ENCODE assay signal across 14 cellular contexts in the genomic region with DNA sequence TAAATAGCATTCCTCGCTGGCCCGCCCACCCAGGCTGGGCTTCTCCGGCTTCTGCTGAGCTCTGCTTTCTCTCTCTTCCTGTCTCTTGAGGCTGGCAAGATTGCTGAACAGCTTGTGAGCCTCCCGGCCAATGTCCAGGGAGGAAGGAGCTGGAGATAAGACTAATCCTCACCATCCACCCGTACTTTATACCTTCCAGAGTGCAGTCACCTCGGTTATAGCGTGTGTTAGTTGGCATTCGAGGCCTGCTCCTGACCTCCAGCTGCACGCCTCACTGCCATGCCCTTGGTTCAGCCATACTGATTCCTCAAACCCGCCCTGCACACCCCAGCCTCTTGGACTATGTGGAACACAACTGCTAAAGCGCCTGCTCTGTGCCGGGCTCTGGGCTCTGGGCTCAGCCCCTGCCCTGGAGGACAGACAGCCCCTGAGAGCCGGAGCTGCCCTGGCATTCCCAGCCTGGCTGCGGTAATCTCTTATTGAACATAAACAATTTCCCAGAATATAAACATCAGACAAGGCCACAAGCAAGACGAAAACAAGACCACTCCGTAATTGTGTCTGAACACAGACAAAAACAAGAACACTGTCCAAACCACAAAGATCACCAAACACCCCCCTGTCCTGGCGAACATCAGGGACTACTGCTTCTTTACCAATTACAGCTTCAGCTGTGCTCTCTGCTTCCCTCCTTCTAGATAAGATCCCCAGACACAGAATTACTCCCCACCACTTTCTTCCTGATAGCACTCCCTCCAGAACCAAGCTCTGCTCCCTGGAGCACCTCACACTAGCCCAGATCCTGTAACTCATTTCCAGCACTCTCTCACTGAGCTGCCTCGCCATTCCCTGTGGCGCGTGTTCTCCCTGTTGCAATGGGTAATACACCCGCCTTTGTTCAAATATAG. TPM values are rescaled to one million over a fixed set of nuclear protein-coding genes. Genes with fewer than 3 reads are reported as not detected.
DNase-seq lines count a peak whose midpoint lies in the region; ATAC-seq and TF ChIP-seq lines count a peak whose summit lies in the region.
"Had no signal": no experiment of that assay in that cellular context is flagged by ENCODE, and none has a peak within 500 bp of the region (broad histone marks: within the 10 kb centered on the region; RNA-seq: fewer than 3 reads in every experiment).

No MANE protein-coding gene starts in this region.

- H3K9me3 ChIP-seq in aorta (ENCODE audit: control insufficient read depth, low read length): no peaks in the 10 kb centered on the region

- H3K36me3 ChIP-seq in aorta (ENCODE audit: control insufficient read depth in 1 of 2, insufficient read depth in 2 of 2, low read length in 1 of 2): no peaks in the 10 kb centered on the region

- intact Hi-C loops in aorta (cut with DNase I): loop anchor here in 1 of 2 donors (5.0 kb wide), 1 partner anchor 52 kb away; no protein-coding TSS in a partner anchor

- no peak for TF ChIP-seq CTCF in mesothelial cell of epicardium (IDR thresholded peaks at IDR 0.05; ENCODE audit: unreplicated experiment)

- H3K4me3 ChIP-seq in aorta (ENCODE audit: low read length in 2 of 2): no peak overlapping the region

- H3K4me1 Mint-ChIP-seq in mesothelial cell of epicardium: peaks cover 71% of the 10 kb centered on the region

- H3K27ac ChIP-seq in aorta (ENCODE audit: low read depth in 1 of 2, low read length in 2 of 2): no peak overlapping the region

- no peaks in the 10 kb centered on the region for H3K4me1 ChIP-seq in aorta (ENCODE audit: control insufficient read depth in 1 of 2, insufficient read depth in 2 of 2, low read length in 2 of 2)

- peak; percentile 13 for DNase-seq in NCI-H748 (lab: John Stamatoyannopoulos, UW; ENCODE audit: unreplicated experiment)
- no peak for DNase-seq in NCI-H748 treated with DMSO at 0.1 percent for 48 hours (lab: John Stamatoyannopoulos, UW)
- peak; percentile 49 for DNase-seq in foreskin melanocyte
- DNase-seq in mesothelial cell of epicardium (ENCODE audit: low spot score in 2 of 2, unreplicated experiment in 2 of 2): no peak
- no peak for DNase-seq in aorta
- DNase-seq in activated naive CD4-positive, alpha-beta T cell treated with Interleukin-2 at 50 U/mL for 16 hours: no peak
- DNase-seq in LoVo (ENCODE audit: low spot score): no peak
- DNase-seq in EL: no peak
- DNase-seq: activated CD8-positive, alpha-beta memory T cell treated with anti-CD3 and anti-CD28 coated beads for 24 hours; GDM1; NCI-H69; stimulated activated naive CD8-positive, alpha-beta T cell treated with anti-CD3 and anti-CD28 coated beads, Interleukin-15, Interleukin-2, amounts not matched to agents 100 U/mL and 50 U/mL, for 24 hours had no signal

- no peak overlapping the region for H3K4me3 Mint-ChIP-seq in mesothelial cell of epicardium
- H3K4me3 Mint-ChIP-seq: T-helper 1 cell treated with Interleukin-12 subunit alpha and Interleukin-12 subunit beta and Interleukin-4 antibody, amounts not matched to agents 30 μg/mL and 1 μg/mL, for 36 hours had no signal

- peaks cover 9% of the 10 kb centered on the region for H3K27me3 Mint-ChIP-seq in mesothelial cell of epicardium (ENCODE audit: low read depth)

- H3K9me3 Mint-ChIP-seq in mesothelial cell of epicardium: peaks cover 3% of the 10 kb centered on the region
- H3K9me3 Mint-ChIP-seq: T-helper 1 cell treated with Interleukin-12 subunit alpha and Interleukin-12 subunit beta and Interleukin-4 antibody, amounts not matched to agents 30 μg/mL and 1 μg/mL, for 36 hours had no signal

- H3K36me3 Mint-ChIP-seq in mesothelial cell of epicardium: no peaks in the 10 kb centered on the region

- ATAC-seq in aorta (ENCODE audit: low FRiP score): peak; percentile 27
- ATAC-seq: HCT116; stimulated activated naive CD8-positive, alpha-beta T cell treated with anti-CD3 and anti-CD28 coated beads, Interleukin-15, Interleukin-2, amounts not matched to agents 100 U/mL and 50 U/mL, for 24 hours had no signal

- WGBS in aorta, 2 donors: 86 to 88% methylated on average over 21 of the region's 21 CpGs

- H3K27ac Mint-ChIP-seq in mesothelial cell of epicardium: peak overlapping the region; percentile 44
- H3K27ac Mint-ChIP-seq: T-helper 1 cell treated with Interleukin-12 subunit alpha and Interleukin-12 subunit beta and Interleukin-4 antibody, amounts not matched to agents 30 μg/mL and 1 μg/mL, for 36 hours had no signal

- no peaks in the 10 kb centered on the region for H3K27me3 ChIP-seq in aorta (ENCODE audit: control insufficient read depth in 1 of 2, insufficient read depth in 2 of 2, low read length in 1 of 2)

RNA-seq across cellular contexts. Expression of a gene that starts 57.0 kb away (rescaled TPM):
- total RNA-seq in mesothelial cell of epicardium (147 to 165 TPM (median 156 TPM) in 3 replicates), aorta (10 to 100 TPM; 43.0 to 89.9 TPM)
- polyA plus RNA-seq in aorta: 10 to 100 TPM in 1 of 2 donors, 1 to 10 TPM in 1; 8.3 to 13.4 TPM

Comparison
In these comparisons a context has a peak if more than half of its experiments do, and no peak if none do; other contexts are left out.
1. DNase-seq: peak in NCI-H748 (single experiment) and foreskin melanocyte (single experiment); none in NCI-H748 treated with DMSO at 0.1 percent for 48 hours (single experiment), mesothelial cell of epicardium (0 of 2), aorta (0 of 2), activated naive CD4-positive, alpha-beta T cell treated with Interleukin-2 at 50 U/mL for 16 hours (single experiment), LoVo (single experiment) and EL (single experiment).